In genomic region chr1:165768513-165769394, GRCh38 we compare ENCODE assay signal across 8 cellular contexts. TPM values are rescaled to one million over a fixed set of nuclear protein-coding genes. Genes with fewer than 3 reads are reported as not detected.
DNase-seq lines count a peak whose midpoint lies in the region; ATAC-seq, FAIRE-seq and TF ChIP-seq lines count a peak whose summit lies in the region.

A gene with protein sequence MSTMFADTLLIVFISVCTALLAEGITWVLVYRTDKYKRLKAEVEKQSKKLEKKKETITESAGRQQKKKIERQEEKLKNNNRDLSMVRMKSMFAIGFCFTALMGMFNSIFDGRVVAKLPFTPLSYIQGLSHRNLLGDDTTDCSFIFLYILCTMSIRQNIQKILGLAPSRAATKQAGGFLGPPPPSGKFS (minus strand): TSS chr1:165768868. CDS start chr1:165768751, 117 bp downstream.

- H3K79me2 ChIP-seq in Loucy (ENCODE audit: insufficient read depth, low read length): peaks cover 59% of the 10 kb centered on the region

- no peaks in the 10 kb centered on the region for H3K27me3 Mint-ChIP-seq in natural killer cell treated with Interleukin-12 subunit alpha and Interleukin-12 subunit beta and Interleukin-15 and Interleukin-18, amount 100 ng/mL, for 72 hours

- TF ChIP-seq CTCF in Loucy (conservative IDR thresholded peaks at IDR 0.05; ENCODE audit: low read length): peak; percentile 35; the same call in 1 of the 2 replicates
- peak; percentile 19 for TF ChIP-seq CTCF in fibroblast of pulmonary artery (IDR thresholded peaks at IDR 0.05; ENCODE audit: low read length, missing control alignments)

- TF ChIP-seq POLR2A in H54 (IDR thresholded peaks at IDR 0.05; ENCODE audit: low read depth, low read length): peak; percentile 88

- H3K9ac ChIP-seq in ES-I3 (ENCODE audit: low read depth, low read length) (peak within 1 kb of the TSS; percentile 70), Loucy (ENCODE audit: low read depth, low read length, poor library complexity, severe bottlenecking) (peak within 1 kb of the TSS; percentile 96)

- no peaks in the 10 kb centered on the region for H3K9me3 ChIP-seq in ES-I3 (ENCODE audit: control insufficient read depth, insufficient read depth, low read length)
- no peaks in the 10 kb centered on the region for H3K9me3 ChIP-seq in Loucy (ENCODE audit: insufficient read depth, low read depth, low read length)

- peaks cover 44 to 46% of the 10 kb centered on the region in 2 donors for H3K4me1 Mint-ChIP-seq in natural killer cell treated with Interleukin-12 subunit alpha and Interleukin-12 subunit beta and Interleukin-15 and Interleukin-18, amount 100 ng/mL, for 72 hours (ENCODE audit: low read depth in 2 of 2)

- FAIRE-seq in H54 (lab: Jason Lieb, UNC): peak; percentile 94

- no peaks in the 10 kb centered on the region for H3F3A ChIP-seq in Loucy (ENCODE audit: low read depth)

- H3K4me1 ChIP-seq in ES-I3 (ENCODE audit: insufficient read depth, low read length): no peaks in the 10 kb centered on the region
- peaks cover 41% of the 10 kb centered on the region for H3K4me1 ChIP-seq in Loucy (ENCODE audit: insufficient read depth, low read length, poor library complexity, severe bottlenecking)

- peak within 1 kb of the TSS; percentile 99 for H3K4me3 Mint-ChIP-seq in natural killer cell treated with Interleukin-12 subunit alpha and Interleukin-12 subunit beta and Interleukin-15 and Interleukin-18, amount 100 ng/mL, for 72 hours

- no peaks in the 10 kb centered on the region for H3K9me3 Mint-ChIP-seq in natural killer cell treated with Interleukin-12 subunit alpha and Interleukin-12 subunit beta and Interleukin-15 and Interleukin-18, amount 100 ng/mL, for 72 hours

- no peaks in the 10 kb centered on the region for H3K27me3 ChIP-seq in Loucy (ENCODE audit: insufficient read depth, low read length, poor library complexity, severe bottlenecking)

- H3K4me3 ChIP-seq in Loucy (ENCODE audit: low read length, poor library complexity, severe bottlenecking): peak within 1 kb of the TSS; percentile 92
- H3K4me3 ChIP-seq in fibroblast of pulmonary artery (replicated peaks; ENCODE audit: low read depth, low read length): peak within 1 kb of the TSS; percentile 79

- peak within 1 kb of the TSS; percentile 99 for H3K4me2 ChIP-seq in Loucy (ENCODE audit: low read depth, low read length, poor library complexity, severe bottlenecking)

- peak within 1 kb of the TSS; percentile 99 to 100 for H3K27ac Mint-ChIP-seq in natural killer cell treated with Interleukin-12 subunit alpha and Interleukin-12 subunit beta and Interleukin-15 and Interleukin-18, amount 100 ng/mL, for 72 hours

- H3K36me3 Mint-ChIP-seq in natural killer cell treated with Interleukin-12 subunit alpha and Interleukin-12 subunit beta and Interleukin-15 and Interleukin-18, amount 100 ng/mL, for 72 hours: peaks cover 43% of the 10 kb centered on the region

- peaks cover under 1% of the 10 kb centered on the region for H4K20me1 ChIP-seq in Loucy (ENCODE audit: insufficient read depth, low read length, poor library complexity, severe bottlenecking)

- peak; percentile 100 for ATAC-seq in natural killer cell treated with Interleukin-12 subunit alpha and Interleukin-12 subunit beta and Interleukin-15 and Interleukin-18, amount 100 ng/mL, for 72 hours
- ATAC-seq in stimulated activated naive CD8-positive, alpha-beta T cell treated with anti-CD3 and anti-CD28 coated beads, Interleukin-15, Interleukin-2, amounts not matched to agents 100 U/mL and 50 U/mL, for 24 hours: peak; percentile 100

- no peaks in the 10 kb centered on the region for H3K9me2 ChIP-seq in Loucy (replicated peaks; ENCODE audit: low read depth, low read length)

- peak within 1 kb of the TSS; percentile 87 for H2AFZ ChIP-seq in Loucy (ENCODE audit: low read length)

- peak; percentile 96 for DNase-seq in H54 (ENCODE audit: insufficient read length, low spot score)
- peak; percentile 99 for DNase-seq in SHP77 (lab: John Stamatoyannopoulos, UW)
- DNase-seq in activated effector memory CD4-positive, alpha-beta T cell treated with Interleukin-2 at 50 U/mL for 16 hours: peak; percentile 91
- peak; percentile 99 for DNase-seq in fibroblast of pulmonary artery (ENCODE audit: low read depth)
- peak; percentile 97 for DNase-seq in natural killer cell treated with Interleukin-12 subunit alpha and Interleukin-12 subunit beta and Interleukin-15 and Interleukin-18, amount 100 ng/mL, for 72 hours (ENCODE audit: low spot score)
- peak; percentile 90 for DNase-seq in stimulated activated naive CD8-positive, alpha-beta T cell treated with anti-CD3 and anti-CD28 coated beads, Interleukin-15, Interleukin-2, amounts not matched to agents 100 U/mL and 50 U/mL, for 24 hours

- peaks cover 11% of the 10 kb centered on the region for H3K36me3 ChIP-seq in ES-I3 (ENCODE audit: insufficient read depth, low read length)
- H3K36me3 ChIP-seq in Loucy (ENCODE audit: insufficient read depth, low read length): no peaks in the 10 kb centered on the region

RNA-seq across cellular contexts. Expression of the gene that starts here (rescaled TPM):
- 100 to 1,000 TPM in 1 of 2 donors, 10 to 100 TPM in 1; 62.6 to 101 TPM for total RNA-seq in natural killer cell treated with Interleukin-12 subunit alpha and Interleukin-12 subunit beta and Interleukin-15 and Interleukin-18, amount 100 ng/mL, for 72 hours

Comparison
In these comparisons a context has a peak if more than half of its experiments do, and no peak if none do; other contexts are left out.
1. Peak in every context shown above with its lines: DNase-seq, ATAC-seq and H3K4me3 ChIP-seq.